Comparison of ENCODE assay signal across 8 cellular contexts in genomic region chr17:14301761-14302401, GRCh38. TPM values are rescaled to one million over a fixed set of nuclear protein-coding genes. Genes with fewer than 3 reads are reported as not detected.
A peak's percentile ranks its signal among the peaks of the same experiment; 100 is the strongest.
DNase-seq lines count a peak whose midpoint lies in the region; ATAC-seq and TF ChIP-seq lines count a peak whose summit lies in the region.

No MANE protein-coding gene starts in this region.

- H3K4me1 ChIP-seq in muscle layer of colon (ENCODE audit: insufficient read depth, low read length) (peaks cover 38% of the 10 kb centered on the region), testis (peaks cover 5% of the 10 kb centered on the region)

- CTCF ChIA-PET in Calu3 (lab: Charles Lee): interaction anchor here (0.5 to 2.1 kb wide), 4 partner anchors 216 to 724 kb away, joined by 3 to 7 read pairs (median 3); no protein-coding TSS in a partner anchor

- H3K9me3 ChIP-seq in muscle layer of colon (ENCODE audit: low read length) (no peaks in the 10 kb centered on the region), testis (no peaks in the 10 kb centered on the region)

- peak; percentile 22 for ATAC-seq in HG03432 (IDR thresholded peaks at IDR 0.05; ENCODE audit: unreplicated experiment)
- no peak for ATAC-seq in GM18873 (IDR thresholded peaks at IDR 0.05; ENCODE audit: low FRiP score, unreplicated experiment)

- peaks cover 14% of the 10 kb centered on the region for H3K36me3 Mint-ChIP-seq in Calu3 (ENCODE audit: insufficient read depth, unreplicated experiment)

- 0 to 2% methylated on average over 34 to 46 of the region's 56 CpGs for WGBS in testis, 2 donors

- peaks cover 12% of the 10 kb centered on the region for H3K4me1 Mint-ChIP-seq in Calu3 (ENCODE audit: low read depth, unreplicated experiment)

- no peak overlapping the region for H3K27ac Mint-ChIP-seq in Calu3 (ENCODE audit: unreplicated experiment)

- H3K27me3 ChIP-seq in muscle layer of colon (ENCODE audit: control insufficient read depth in 1 of 2, insufficient read depth in 2 of 2, low read length in 2 of 2): peaks cover 59 to 91% of the 10 kb centered on the region in 2 donors
- H3K27me3 ChIP-seq in testis: no peaks in the 10 kb centered on the region

- DNase-seq in Calu3 (peak; percentile 6), ecto neural progenitor cell (ENCODE audit: low spot score) (peak; percentile 75), testis (peak; percentile 45), SK-N-DZ (ENCODE audit: low spot score) (no peak)
- DNase-seq in activated CD4-positive, alpha-beta T cell treated with anti-CD3 and anti-CD28 coated beads for 4 hours: peak; percentile 57 to 63

- H3K4me3 ChIP-seq in muscle layer of colon (ENCODE audit: low read depth in 1 of 2, low read length in 2 of 2) (peak overlapping the region; percentile 45 to 66), testis (peak overlapping the region; percentile 52 to 66)

- H3K4me3 Mint-ChIP-seq in Calu3 (ENCODE audit: low read depth, unreplicated experiment): peak overlapping the region; percentile 66

- BruUV-seq in Calu3 (replicated peaks; lab: Mats Ljungman, UMichigan): no TSS peak

- intact Hi-C loops in Calu3 (cut with micrococcal nuclease; ENCODE audit: unreplicated experiment) (loop anchor here (1.0 to 10.0 kb wide), 5 partner anchors 230 to 873 kb away; no protein-coding TSS in a partner anchor), testis (cut with DNase I; ENCODE audit: low total_unique reads) (loop anchor here (10.0 kb wide), 1 partner anchor 707 kb away; no protein-coding TSS in a partner anchor)

- H3K9ac ChIP-seq in muscle layer of colon (ENCODE audit: low read length): no peak overlapping the region

- no peaks in the 10 kb centered on the region for H3K9me3 Mint-ChIP-seq in Calu3 (ENCODE audit: low read depth, unreplicated experiment)

- no peaks in the 10 kb centered on the region for H3K36me3 ChIP-seq in muscle layer of colon (ENCODE audit: insufficient read depth, low read length)
- no peaks in the 10 kb centered on the region for H3K36me3 ChIP-seq in testis (ENCODE audit: low read depth, missing control alignments)

- TF ChIP-seq POLR2A in testis (IDR thresholded peaks at IDR 0.05): no peak

- H3K27me3 Mint-ChIP-seq in Calu3 (ENCODE audit: unreplicated experiment): peaks cover 54% of the 10 kb centered on the region

- H3K27ac ChIP-seq in muscle layer of colon (ENCODE audit: low read depth, low read length): peak overlapping the region; percentile 35
- H3K27ac ChIP-seq in testis: no peak overlapping the region

- no peak for TF ChIP-seq CTCF in Calu3 (IDR thresholded peaks at IDR 0.05; ENCODE audit: unreplicated experiment)
- no peak for TF ChIP-seq CTCF in testis (IDR thresholded peaks at IDR 0.05)

RNA-seq across cellular contexts. Expression of gene HS3ST3B1, which starts 1.0 kb away (rescaled TPM):
- 0.78 and 0.80 TPM in 2 replicates for total RNA-seq in Calu3 (2022)
- 1 to 10 TPM; 1.5 to 1.9 TPM for total RNA-seq in testis
- 2.1 TPM for polyA plus RNA-seq in testis (ENCODE audit: insufficient read depth, low read depth, low replicate concordance)
- 0.18 TPM in 1 of 2 replicates, not detected in the other for polyA plus RNA-seq in SK-N-DZ (2014; cell fraction: cytosol; rRNA removed)
- 0.05 and 0.18 TPM in 2 replicates for polyA plus RNA-seq in SK-N-DZ (2014; cell fraction: nucleus; rRNA removed)
